In genomic region chr16:77675464-77676324, GRCh38 we compare ENCODE assay signal across 1 cellular context.
TF ChIP-seq lines count a peak whose summit lies in the region.

No MANE protein-coding gene starts in this region.

TF ChIP-seq in HepG2, 621 proteins besides CTCF, POLR2A, EP300 and RAD21 (continued from another document and continues in another):
- TF ChIP-seq, protein P1, sequence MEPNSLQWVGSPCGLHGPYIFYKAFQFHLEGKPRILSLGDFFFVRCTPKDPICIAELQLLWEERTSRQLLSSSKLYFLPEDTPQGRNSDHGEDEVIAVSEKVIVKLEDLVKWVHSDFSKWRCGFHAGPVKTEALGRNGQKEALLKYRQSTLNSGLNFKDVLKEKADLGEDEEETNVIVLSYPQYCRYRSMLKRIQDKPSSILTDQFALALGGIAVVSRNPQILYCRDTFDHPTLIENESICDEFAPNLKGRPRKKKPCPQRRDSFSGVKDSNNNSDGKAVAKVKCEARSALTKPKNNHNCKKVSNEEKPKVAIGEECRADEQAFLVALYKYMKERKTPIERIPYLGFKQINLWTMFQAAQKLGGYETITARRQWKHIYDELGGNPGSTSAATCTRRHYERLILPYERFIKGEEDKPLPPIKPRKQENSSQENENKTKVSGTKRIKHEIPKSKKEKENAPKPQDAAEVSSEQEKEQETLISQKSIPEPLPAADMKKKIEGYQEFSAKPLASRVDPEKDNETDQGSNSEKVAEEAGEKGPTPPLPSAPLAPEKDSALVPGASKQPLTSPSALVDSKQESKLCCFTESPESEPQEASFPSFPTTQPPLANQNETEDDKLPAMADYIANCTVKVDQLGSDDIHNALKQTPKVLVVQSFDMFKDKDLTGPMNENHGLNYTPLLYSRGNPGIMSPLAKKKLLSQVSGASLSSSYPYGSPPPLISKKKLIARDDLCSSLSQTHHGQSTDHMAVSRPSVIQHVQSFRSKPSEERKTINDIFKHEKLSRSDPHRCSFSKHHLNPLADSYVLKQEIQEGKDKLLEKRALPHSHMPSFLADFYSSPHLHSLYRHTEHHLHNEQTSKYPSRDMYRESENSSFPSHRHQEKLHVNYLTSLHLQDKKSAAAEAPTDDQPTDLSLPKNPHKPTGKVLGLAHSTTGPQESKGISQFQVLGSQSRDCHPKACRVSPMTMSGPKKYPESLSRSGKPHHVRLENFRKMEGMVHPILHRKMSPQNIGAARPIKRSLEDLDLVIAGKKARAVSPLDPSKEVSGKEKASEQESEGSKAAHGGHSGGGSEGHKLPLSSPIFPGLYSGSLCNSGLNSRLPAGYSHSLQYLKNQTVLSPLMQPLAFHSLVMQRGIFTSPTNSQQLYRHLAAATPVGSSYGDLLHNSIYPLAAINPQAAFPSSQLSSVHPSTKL (CRISPR knock-in tag; IDR thresholded peaks at IDR 0.05): peak; percentile 18; the same call in 1 of the 2 replicates
- TF ChIP-seq FOSL2 (CRISPR knock-in tag; IDR thresholded peaks at IDR 0.05) (0 out of 2 replicates have a peak, but pooled peaks have one; percentile 29), SMYD3 (CRISPR knock-in tag; IDR thresholded peaks at IDR 0.05) (no peak), SNAI1 (CRISPR knock-in tag; IDR thresholded peaks at IDR 0.05; ENCODE audit: borderline replicate concordance) (no peak), RXRA (CRISPR knock-in tag; IDR thresholded peaks at IDR 0.05) (no peak), SRSF4 (IDR thresholded peaks at IDR 0.05; ENCODE audit: low read depth, low read length, poor library complexity, severe bottlenecking) (no peak), E2F2 (CRISPR knock-in tag; IDR thresholded peaks at IDR 0.05; ENCODE audit: borderline replicate concordance) (no peak), ZNF34 (CRISPR knock-in tag; IDR thresholded peaks at IDR 0.05; ENCODE audit: borderline replicate concordance) (peak; percentile 53; the same call in 1 of the 2 replicates), NCOR1 (IDR thresholded peaks at IDR 0.05; ENCODE audit: borderline replicate concordance, low read length) (no peak), HDAC2 (CRISPR knock-in tag; IDR thresholded peaks at IDR 0.05) (0 out of 2 replicates have a peak, but pooled peaks have one; percentile 17), HOXA9 (CRISPR knock-in tag; IDR thresholded peaks at IDR 0.05; ENCODE audit: borderline replicate concordance) (no peak), ZNF674 (CRISPR knock-in tag; IDR thresholded peaks at IDR 0.05; ENCODE audit: low read depth) (no peak), ZMYM2 (CRISPR knock-in tag; IDR thresholded peaks at IDR 0.05) (no peak), ZSCAN9 (CRISPR knock-in tag; IDR thresholded peaks at IDR 0.05; ENCODE audit: borderline replicate concordance) (peak; percentile 69; the same call in 1 of the 2 replicates), ZNF225 (CRISPR knock-in tag; IDR thresholded peaks at IDR 0.05) (no peak), SNRNP70 (IDR thresholded peaks at IDR 0.05; ENCODE audit: low read depth, low read length) (no peak), STAG1 (CRISPR knock-in tag; IDR thresholded peaks at IDR 0.05) (peak; percentile 99), NCOA2 (CRISPR knock-in tag; IDR thresholded peaks at IDR 0.05) (0 out of 2 replicates have a peak, but pooled peaks have one; percentile 19), TAF1 (CRISPR knock-in tag; IDR thresholded peaks at IDR 0.05) (no peak), MIER3 (CRISPR knock-in tag; IDR thresholded peaks at IDR 0.05; ENCODE audit: borderline replicate concordance) (peak; percentile 54; the same call in 1 of the 2 replicates)
- TF ChIP-seq, protein P2, sequence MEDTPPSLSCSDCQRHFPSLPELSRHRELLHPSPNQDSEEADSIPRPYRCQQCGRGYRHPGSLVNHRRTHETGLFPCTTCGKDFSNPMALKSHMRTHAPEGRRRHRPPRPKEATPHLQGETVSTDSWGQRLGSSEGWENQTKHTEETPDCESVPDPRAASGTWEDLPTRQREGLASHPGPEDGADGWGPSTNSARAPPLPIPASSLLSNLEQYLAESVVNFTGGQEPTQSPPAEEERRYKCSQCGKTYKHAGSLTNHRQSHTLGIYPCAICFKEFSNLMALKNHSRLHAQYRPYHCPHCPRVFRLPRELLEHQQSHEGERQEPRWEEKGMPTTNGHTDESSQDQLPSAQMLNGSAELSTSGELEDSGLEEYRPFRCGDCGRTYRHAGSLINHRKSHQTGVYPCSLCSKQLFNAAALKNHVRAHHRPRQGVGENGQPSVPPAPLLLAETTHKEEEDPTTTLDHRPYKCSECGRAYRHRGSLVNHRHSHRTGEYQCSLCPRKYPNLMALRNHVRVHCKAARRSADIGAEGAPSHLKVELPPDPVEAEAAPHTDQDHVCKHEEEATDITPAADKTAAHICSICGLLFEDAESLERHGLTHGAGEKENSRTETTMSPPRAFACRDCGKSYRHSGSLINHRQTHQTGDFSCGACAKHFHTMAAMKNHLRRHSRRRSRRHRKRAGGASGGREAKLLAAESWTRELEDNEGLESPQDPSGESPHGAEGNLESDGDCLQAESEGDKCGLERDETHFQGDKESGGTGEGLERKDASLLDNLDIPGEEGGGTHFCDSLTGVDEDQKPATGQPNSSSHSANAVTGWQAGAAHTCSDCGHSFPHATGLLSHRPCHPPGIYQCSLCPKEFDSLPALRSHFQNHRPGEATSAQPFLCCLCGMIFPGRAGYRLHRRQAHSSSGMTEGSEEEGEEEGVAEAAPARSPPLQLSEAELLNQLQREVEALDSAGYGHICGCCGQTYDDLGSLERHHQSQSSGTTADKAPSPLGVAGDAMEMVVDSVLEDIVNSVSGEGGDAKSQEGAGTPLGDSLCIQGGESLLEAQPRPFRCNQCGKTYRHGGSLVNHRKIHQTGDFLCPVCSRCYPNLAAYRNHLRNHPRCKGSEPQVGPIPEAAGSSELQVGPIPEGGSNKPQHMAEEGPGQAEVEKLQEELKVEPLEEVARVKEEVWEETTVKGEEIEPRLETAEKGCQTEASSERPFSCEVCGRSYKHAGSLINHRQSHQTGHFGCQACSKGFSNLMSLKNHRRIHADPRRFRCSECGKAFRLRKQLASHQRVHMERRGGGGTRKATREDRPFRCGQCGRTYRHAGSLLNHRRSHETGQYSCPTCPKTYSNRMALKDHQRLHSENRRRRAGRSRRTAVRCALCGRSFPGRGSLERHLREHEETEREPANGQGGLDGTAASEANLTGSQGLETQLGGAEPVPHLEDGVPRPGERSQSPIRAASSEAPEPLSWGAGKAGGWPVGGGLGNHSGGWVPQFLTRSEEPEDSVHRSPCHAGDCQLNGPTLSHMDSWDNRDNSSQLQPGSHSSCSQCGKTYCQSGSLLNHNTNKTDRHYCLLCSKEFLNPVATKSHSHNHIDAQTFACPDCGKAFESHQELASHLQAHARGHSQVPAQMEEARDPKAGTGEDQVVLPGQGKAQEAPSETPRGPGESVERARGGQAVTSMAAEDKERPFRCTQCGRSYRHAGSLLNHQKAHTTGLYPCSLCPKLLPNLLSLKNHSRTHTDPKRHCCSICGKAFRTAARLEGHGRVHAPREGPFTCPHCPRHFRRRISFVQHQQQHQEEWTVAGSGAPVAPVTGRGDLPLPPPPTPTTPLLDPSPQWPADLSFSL (CRISPR knock-in tag; IDR thresholded peaks at IDR 0.05): no peak
- TF ChIP-seq, protein P3, sequence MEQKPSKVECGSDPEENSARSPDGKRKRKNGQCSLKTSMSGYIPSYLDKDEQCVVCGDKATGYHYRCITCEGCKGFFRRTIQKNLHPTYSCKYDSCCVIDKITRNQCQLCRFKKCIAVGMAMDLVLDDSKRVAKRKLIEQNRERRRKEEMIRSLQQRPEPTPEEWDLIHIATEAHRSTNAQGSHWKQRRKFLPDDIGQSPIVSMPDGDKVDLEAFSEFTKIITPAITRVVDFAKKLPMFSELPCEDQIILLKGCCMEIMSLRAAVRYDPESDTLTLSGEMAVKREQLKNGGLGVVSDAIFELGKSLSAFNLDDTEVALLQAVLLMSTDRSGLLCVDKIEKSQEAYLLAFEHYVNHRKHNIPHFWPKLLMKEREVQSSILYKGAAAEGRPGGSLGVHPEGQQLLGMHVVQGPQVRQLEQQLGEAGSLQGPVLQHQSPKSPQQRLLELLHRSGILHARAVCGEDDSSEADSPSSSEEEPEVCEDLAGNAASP (CRISPR knock-in tag; IDR thresholded peaks at IDR 0.05; ENCODE audit: borderline replicate concordance): 0 out of 2 replicates have a peak, but pooled peaks have one; percentile 33
- TF ChIP-seq, protein P4, sequence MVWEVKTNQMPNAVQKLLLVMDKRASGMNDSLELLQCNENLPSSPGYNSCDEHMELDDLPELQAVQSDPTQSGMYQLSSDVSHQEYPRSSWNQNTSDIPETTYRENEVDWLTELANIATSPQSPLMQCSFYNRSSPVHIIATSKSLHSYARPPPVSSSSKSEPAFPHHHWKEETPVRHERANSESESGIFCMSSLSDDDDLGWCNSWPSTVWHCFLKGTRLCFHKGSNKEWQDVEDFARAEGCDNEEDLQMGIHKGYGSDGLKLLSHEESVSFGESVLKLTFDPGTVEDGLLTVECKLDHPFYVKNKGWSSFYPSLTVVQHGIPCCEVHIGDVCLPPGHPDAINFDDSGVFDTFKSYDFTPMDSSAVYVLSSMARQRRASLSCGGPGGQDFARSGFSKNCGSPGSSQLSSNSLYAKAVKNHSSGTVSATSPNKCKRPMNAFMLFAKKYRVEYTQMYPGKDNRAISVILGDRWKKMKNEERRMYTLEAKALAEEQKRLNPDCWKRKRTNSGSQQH (CRISPR knock-in tag; IDR thresholded peaks at IDR 0.05; ENCODE audit: low read depth): no peak
- TF ChIP-seq, protein P5, sequence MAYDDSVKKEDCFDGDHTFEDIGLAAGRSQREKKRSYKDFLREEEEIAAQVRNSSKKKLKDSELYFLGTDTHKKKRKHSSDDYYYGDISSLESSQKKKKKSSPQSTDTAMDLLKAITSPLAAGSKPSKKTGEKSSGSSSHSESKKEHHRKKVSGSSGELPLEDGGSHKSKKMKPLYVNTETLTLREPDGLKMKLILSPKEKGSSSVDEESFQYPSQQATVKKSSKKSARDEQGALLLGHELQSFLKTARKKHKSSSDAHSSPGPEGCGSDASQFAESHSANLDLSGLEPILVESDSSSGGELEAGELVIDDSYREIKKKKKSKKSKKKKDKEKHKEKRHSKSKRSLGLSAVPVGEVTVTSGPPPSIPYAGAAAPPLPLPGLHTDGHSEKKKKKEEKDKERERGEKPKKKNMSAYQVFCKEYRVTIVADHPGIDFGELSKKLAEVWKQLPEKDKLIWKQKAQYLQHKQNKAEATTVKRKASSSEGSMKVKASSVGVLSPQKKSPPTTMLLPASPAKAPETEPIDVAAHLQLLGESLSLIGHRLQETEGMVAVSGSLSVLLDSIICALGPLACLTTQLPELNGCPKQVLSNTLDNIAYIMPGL (CRISPR knock-in tag; IDR thresholded peaks at IDR 0.05; ENCODE audit: borderline replicate concordance in 1 of 2, low read depth in 1 of 2): 0 out of 4 replicates have a peak, but pooled peaks have one; percentile 24 to 33
- TF ChIP-seq, protein P6, sequence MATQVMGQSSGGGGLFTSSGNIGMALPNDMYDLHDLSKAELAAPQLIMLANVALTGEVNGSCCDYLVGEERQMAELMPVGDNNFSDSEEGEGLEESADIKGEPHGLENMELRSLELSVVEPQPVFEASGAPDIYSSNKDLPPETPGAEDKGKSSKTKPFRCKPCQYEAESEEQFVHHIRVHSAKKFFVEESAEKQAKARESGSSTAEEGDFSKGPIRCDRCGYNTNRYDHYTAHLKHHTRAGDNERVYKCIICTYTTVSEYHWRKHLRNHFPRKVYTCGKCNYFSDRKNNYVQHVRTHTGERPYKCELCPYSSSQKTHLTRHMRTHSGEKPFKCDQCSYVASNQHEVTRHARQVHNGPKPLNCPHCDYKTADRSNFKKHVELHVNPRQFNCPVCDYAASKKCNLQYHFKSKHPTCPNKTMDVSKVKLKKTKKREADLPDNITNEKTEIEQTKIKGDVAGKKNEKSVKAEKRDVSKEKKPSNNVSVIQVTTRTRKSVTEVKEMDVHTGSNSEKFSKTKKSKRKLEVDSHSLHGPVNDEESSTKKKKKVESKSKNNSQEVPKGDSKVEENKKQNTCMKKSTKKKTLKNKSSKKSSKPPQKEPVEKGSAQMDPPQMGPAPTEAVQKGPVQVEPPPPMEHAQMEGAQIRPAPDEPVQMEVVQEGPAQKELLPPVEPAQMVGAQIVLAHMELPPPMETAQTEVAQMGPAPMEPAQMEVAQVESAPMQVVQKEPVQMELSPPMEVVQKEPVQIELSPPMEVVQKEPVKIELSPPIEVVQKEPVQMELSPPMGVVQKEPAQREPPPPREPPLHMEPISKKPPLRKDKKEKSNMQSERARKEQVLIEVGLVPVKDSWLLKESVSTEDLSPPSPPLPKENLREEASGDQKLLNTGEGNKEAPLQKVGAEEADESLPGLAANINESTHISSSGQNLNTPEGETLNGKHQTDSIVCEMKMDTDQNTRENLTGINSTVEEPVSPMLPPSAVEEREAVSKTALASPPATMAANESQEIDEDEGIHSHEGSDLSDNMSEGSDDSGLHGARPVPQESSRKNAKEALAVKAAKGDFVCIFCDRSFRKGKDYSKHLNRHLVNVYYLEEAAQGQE (IDR thresholded peaks at IDR 0.05; ENCODE audit: borderline replicate concordance in 1 of 2, low read depth in 1 of 2, low read length in 2 of 2): no peak
- TF ChIP-seq, protein P7, sequence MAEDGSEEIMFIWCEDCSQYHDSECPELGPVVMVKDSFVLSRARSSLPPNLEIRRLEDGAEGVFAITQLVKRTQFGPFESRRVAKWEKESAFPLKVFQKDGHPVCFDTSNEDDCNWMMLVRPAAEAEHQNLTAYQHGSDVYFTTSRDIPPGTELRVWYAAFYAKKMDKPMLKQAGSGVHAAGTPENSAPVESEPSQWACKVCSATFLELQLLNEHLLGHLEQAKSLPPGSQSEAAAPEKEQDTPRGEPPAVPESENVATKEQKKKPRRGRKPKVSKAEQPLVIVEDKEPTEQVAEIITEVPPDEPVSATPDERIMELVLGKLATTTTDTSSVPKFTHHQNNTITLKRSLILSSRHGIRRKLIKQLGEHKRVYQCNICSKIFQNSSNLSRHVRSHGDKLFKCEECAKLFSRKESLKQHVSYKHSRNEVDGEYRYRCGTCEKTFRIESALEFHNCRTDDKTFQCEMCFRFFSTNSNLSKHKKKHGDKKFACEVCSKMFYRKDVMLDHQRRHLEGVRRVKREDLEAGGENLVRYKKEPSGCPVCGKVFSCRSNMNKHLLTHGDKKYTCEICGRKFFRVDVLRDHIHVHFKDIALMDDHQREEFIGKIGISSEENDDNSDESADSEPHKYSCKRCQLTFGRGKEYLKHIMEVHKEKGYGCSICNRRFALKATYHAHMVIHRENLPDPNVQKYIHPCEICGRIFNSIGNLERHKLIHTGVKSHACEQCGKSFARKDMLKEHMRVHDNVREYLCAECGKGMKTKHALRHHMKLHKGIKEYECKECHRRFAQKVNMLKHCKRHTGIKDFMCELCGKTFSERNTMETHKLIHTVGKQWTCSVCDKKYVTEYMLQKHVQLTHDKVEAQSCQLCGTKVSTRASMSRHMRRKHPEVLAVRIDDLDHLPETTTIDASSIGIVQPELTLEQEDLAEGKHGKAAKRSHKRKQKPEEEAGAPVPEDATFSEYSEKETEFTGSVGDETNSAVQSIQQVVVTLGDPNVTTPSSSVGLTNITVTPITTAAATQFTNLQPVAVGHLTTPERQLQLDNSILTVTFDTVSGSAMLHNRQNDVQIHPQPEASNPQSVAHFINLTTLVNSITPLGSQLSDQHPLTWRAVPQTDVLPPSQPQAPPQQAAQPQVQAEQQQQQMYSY (CRISPR knock-in tag; IDR thresholded peaks at IDR 0.05): no peak
- TF ChIP-seq, protein P8, sequence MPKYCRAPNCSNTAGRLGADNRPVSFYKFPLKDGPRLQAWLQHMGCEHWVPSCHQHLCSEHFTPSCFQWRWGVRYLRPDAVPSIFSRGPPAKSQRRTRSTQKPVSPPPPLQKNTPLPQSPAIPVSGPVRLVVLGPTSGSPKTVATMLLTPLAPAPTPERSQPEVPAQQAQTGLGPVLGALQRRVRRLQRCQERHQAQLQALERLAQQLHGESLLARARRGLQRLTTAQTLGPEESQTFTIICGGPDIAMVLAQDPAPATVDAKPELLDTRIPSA (CRISPR knock-in tag; IDR thresholded peaks at IDR 0.05; ENCODE audit: borderline replicate concordance): no peak
